Comparison of ENCODE assay signal across 8 cellular contexts in the genomic region with DNA sequence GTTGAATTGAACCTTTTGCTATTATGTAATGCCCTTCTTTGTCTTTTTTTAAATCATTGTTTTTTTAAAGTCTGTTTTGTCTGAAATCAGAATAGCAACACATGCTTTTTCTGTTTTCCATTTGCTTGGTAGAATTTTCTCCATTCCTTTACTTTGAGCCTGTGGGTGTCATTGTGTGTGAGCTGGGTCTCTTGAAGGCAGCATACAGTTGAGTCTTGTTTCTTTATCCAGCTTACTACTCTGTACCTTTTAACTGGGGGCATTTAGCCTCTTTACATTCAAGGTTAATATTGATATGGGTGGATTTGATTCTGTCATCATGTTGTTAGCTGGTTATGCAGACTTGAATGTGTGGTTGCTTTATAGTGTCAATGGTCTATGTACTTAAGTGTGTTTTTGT.
"Had no signal": no experiment of that assay in that cellular context is flagged by ENCODE, and none has a peak within 500 bp of the region (broad histone marks: within the 10 kb centered on the region; RNA-seq: fewer than 3 reads in every experiment).

No MANE protein-coding gene starts in this region.

- H3K4me3 ChIP-seq: GM12878 had no signal

- ATAC-seq: GM12878 had no signal

- DNase-seq: GDM1, GF-D8 had no signal

- FAIRE-seq: G401.6, GM12878, GM12891, GM12892, GM18507, GM19239 had no signal
